8 cellular contexts compared by ENCODE assay signal in the genomic region with DNA sequence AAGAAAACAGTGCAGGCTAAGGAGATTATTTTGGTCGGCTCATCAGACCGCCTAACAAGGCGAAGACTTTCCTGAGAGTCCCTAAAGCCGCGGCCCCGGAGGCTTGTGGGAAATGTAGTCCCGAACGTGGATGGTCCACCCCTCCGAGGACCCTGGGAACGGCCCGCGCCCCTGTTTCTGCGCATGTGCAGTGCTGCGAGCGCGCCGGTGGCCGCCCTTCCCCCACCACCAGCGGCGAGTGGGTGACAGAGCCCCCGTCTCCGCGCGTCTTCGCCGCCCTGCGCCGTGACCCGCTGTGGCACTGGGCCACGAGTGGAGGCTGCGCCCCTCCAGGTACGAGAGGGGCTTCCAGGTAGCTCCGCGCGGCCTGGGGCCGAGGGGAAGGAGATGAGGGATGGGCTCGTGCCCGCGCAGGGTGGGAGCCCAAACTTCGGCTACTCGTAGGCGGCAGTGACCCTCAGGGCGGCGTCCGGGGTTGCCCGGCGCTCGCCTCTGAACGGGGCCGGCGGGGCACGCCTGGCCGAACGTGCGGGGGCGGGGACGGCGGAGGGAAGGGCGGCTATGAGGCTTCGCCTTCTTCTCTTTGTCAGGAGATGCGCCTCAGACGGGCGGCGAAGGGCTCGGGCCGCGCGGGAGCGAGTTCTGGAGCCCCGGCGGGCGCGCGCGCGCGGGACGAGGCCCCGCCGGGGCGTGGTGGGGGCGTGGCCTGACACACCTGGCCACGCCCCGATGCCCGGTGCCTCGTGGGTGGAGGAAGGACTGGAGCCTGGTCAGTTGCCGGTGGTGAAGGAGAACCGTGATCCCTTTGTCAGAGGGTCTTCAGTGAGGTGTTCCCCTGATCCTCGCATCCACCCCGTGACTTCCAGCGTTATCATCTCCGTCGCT. TPM values are rescaled to one million over a fixed set of nuclear protein-coding genes. Genes with fewer than 3 reads are reported as not detected.
A peak's percentile ranks its signal among the peaks of the same experiment; 100 is the strongest.
DNase-seq lines count a peak whose midpoint lies in the region; FAIRE-seq and TF ChIP-seq lines count a peak whose summit lies in the region.

TSS of gene ZFP1 (plus strand) at position 214 of the 885 bp plus-strand sequence. CDS start 4,428 bp downstream, outside the sequence.

- H3K4me3 ChIP-seq in DOHH2 (ENCODE audit: low read length) (peak within 1 kb of the TSS; percentile 93), GM23248 (peak within 1 kb of the TSS; percentile 99), Karpas-422 (ENCODE audit: low read length) (peak within 1 kb of the TSS; percentile 97), esophagus squamous epithelium (peak within 1 kb of the TSS; percentile 83 to 96 (median 92))

- peak within 1 kb of the TSS; percentile 96 for H3K9ac ChIP-seq in GM23248
- peak within 1 kb of the TSS; percentile 99 for H3K9ac ChIP-seq in Karpas-422 (ENCODE audit: low read length)

- TF ChIP-seq CTCF in DOHH2 (IDR thresholded peaks at IDR 0.05; ENCODE audit: low read depth, low read length, poor library complexity, severe bottlenecking): no peak
- TF ChIP-seq CTCF in esophagus squamous epithelium (IDR thresholded peaks at IDR 0.05): peak in 1 of 6 experiments; percentile 8

- DNase-seq in GM23248: peak; percentile 95
- peak; percentile 97 for DNase-seq in Karpas-422
- peak; percentile 79 for DNase-seq in RCC 7860 (ENCODE audit: low spot score)
- DNase-seq in activated T-cell treated with anti-CD3 and anti-CD28 coated beads, Interleukin-2, amount 50 U/mL, for 48 hours: peak; percentile 97 to 98
- DNase-seq in esophagus squamous epithelium (lab: John Stamatoyannopoulos, UW): peak; percentile 67
- peak; percentile 96 for DNase-seq in myocyte (ENCODE audit: low read depth)
- DNase-seq in stimulated activated CD8-positive, alpha-beta memory T cell treated with anti-CD3 and anti-CD28 coated beads, Interleukin-7, amount 100 ng/mL, for 4 hours (ENCODE audit: low read depth in 2 of 2): peak; percentile 91 to 92

- H3F3A ChIP-seq in DOHH2 (ENCODE audit: control insufficient read depth, insufficient read depth) (no peaks in the 10 kb centered on the region), GM23248 (ENCODE audit: insufficient read depth) (no peaks in the 10 kb centered on the region)

- WGBS in GM23248 (ENCODE audit: low coverage in 1 of 2, low lambda C conversion rate in 2 of 2, missing lambda C conversion rate in 2 of 2), 2 experiments: 1 to 2% methylated on average over 60 to 76 of the region's 93 CpGs
- whole genome bisulfite sequencing in esophagus squamous epithelium, 2 donors: 0 to 2% methylated on average over 22 to 26 of the region's 93 CpGs

- FAIRE-seq in RCC 7860 (lab: Jason Lieb, UNC): peak; percentile 52

- in situ Hi-C loops in GM23248 (cut with MboI): no loop called here

- H3K4me1 ChIP-seq in DOHH2 (ENCODE audit: control insufficient read depth, low read length) (peaks cover 8% of the 10 kb centered on the region), GM23248 (ENCODE audit: insufficient read depth) (no peaks in the 10 kb centered on the region), Karpas-422 (ENCODE audit: low read length) (peaks cover 11% of the 10 kb centered on the region; the same call in 1 of the 2 replicates), esophagus squamous epithelium (peaks cover 0 to 12% (median 4%) of the 10 kb centered on the region in 3 donors)

- peak in 2 of 4 donors; percentile 53 to 63 for TF ChIP-seq POLR2A in esophagus squamous epithelium (IDR thresholded peaks at IDR 0.05)

- H3K4me2 ChIP-seq in DOHH2 (ENCODE audit: low read length) (peak within 1 kb of the TSS; percentile 68), GM23248 (ENCODE audit: unreplicated experiment) (peak within 1 kb of the TSS; percentile 90), Karpas-422 (ENCODE audit: low read depth, low read length, poor library complexity, severe bottlenecking) (peak within 1 kb of the TSS; percentile 85)

- peak within 1 kb of the TSS; percentile 96 for H2AFZ ChIP-seq in GM23248
- H2AFZ ChIP-seq in Karpas-422 (ENCODE audit: low read length): peak within 1 kb of the TSS; percentile 93

- peaks cover 50% of the 10 kb centered on the region for H3K79me2 ChIP-seq in DOHH2 (ENCODE audit: control insufficient read depth, low read length)
- H3K79me2 ChIP-seq in GM23248 (ENCODE audit: insufficient read depth): peaks cover 40% of the 10 kb centered on the region
- H3K79me2 ChIP-seq in Karpas-422 (ENCODE audit: low read length): peaks cover 46% of the 10 kb centered on the region

- peaks cover 26% of the 10 kb centered on the region for H3K9me3 ChIP-seq in DOHH2 (ENCODE audit: control insufficient read depth, insufficient read depth, low read length)
- H3K9me3 ChIP-seq in GM23248 (ENCODE audit: low read depth): peaks cover 9% of the 10 kb centered on the region
- H3K9me3 ChIP-seq in Karpas-422 (ENCODE audit: low read length): peaks cover 17% of the 10 kb centered on the region
- peaks cover 0 to 21% (median 0%) of the 10 kb centered on the region in 3 donors for H3K9me3 ChIP-seq in esophagus squamous epithelium

- H3K9me2 ChIP-seq in DOHH2 (replicated peaks; ENCODE audit: control insufficient read depth, low read length) (no peaks in the 10 kb centered on the region), GM23248 (ENCODE audit: insufficient read depth) (no peaks in the 10 kb centered on the region), Karpas-422 (replicated peaks; ENCODE audit: insufficient read depth, low read length) (no peaks in the 10 kb centered on the region)

- H4K20me1 ChIP-seq in DOHH2 (ENCODE audit: control insufficient read depth, insufficient read depth, low read depth, low read length): no peaks in the 10 kb centered on the region
- no peaks in the 10 kb centered on the region for H4K20me1 ChIP-seq in GM23248 (ENCODE audit: insufficient read depth)
- no peaks in the 10 kb centered on the region for H4K20me1 ChIP-seq in Karpas-422 (ENCODE audit: insufficient read depth, low read depth, low read length)

- H3K36me3 ChIP-seq in DOHH2 (ENCODE audit: control insufficient read depth, low read length): peaks cover 30% of the 10 kb centered on the region
- no peaks in the 10 kb centered on the region for H3K36me3 ChIP-seq in GM23248 (ENCODE audit: low read depth)
- H3K36me3 ChIP-seq in Karpas-422 (ENCODE audit: insufficient read depth, low read length): peaks cover 22% of the 10 kb centered on the region
- peaks cover 0 to 18% (median 0%) of the 10 kb centered on the region in 3 donors for H3K36me3 ChIP-seq in esophagus squamous epithelium

- H3K27me3 ChIP-seq in DOHH2 (ENCODE audit: control insufficient read depth, low read length): no peaks in the 10 kb centered on the region
- H3K27me3 ChIP-seq in GM23248 (replicated peaks; ENCODE audit: insufficient read depth): no peaks in the 10 kb centered on the region
- H3K27me3 ChIP-seq in Karpas-422 (ENCODE audit: low read length): no peaks in the 10 kb centered on the region
- no peaks in the 10 kb centered on the region for H3K27me3 ChIP-seq in esophagus squamous epithelium

- intact Hi-C loops in esophagus squamous epithelium (cut with DNase I): no loop called here

- H3K27ac ChIP-seq in DOHH2 (ENCODE audit: low read depth, low read length) (peak within 1 kb of the TSS; percentile 71), GM23248 (peak within 1 kb of the TSS; percentile 85), Karpas-422 (ENCODE audit: low read length) (peak within 1 kb of the TSS; percentile 79), esophagus squamous epithelium (peak within 1 kb of the TSS; percentile 95 to 98 (median 98))

RNA-seq across cellular contexts. Expression of gene ZFP1, which starts in this region (rescaled TPM):
- total RNA-seq in GM23248 (2014; rRNA removed; shearing (Covaris generic)): 4.4 and 7.8 TPM in 2 replicates
- polyA plus RNA-seq in GM23248 (2016; fragmentation: Nextera tagmentation; extraction: Ambion mirVana): 5.2 and 6.8 TPM in 2 replicates
- 7.9 and 23.0 TPM in 2 replicates for total RNA-seq in Karpas-422 (2014; rRNA removed; shearing (Covaris generic); ENCODE audit: low replicate concordance)
- total RNA-seq in esophagus squamous epithelium: 1 to 10 TPM; 3.1 to 9.1 (median 5.7) TPM
- 11.1 and 12.0 TPM in 2 replicates for total RNA-seq in myocyte
- polyA plus RNA-seq in myocyte (2012): 6.3 TPM

Comparison
In these comparisons a context has a peak if more than half of its experiments do, and no peak if none do; other contexts are left out.
1. Peak in every context shown above with its lines: DNase-seq, H3K4me3 ChIP-seq and H3K27ac ChIP-seq.